Comparison of ENCODE assay signal across 1 cellular context in genomic region chr16:1964506-1965471, GRCh38.
TF ChIP-seq lines count a peak whose summit lies in the region.

Gene RPS2, minus strand, starts transcription at chr16:1964826. Its CDS starts 201 bp downstream, at chr16:1964625.

TF ChIP-seq in K562, 482 proteins besides CTCF, POLR2A, EP300 and RAD21 (continued from another document and continues in another):
- TF ChIP-seq ZBTB40 (IDR thresholded peaks at IDR 0.05) (0 out of 2 replicates have a peak, but pooled peaks have one; percentile 11), ZBTB40 (CRISPR knock-in tag; IDR thresholded peaks at IDR 0.05) (no peak), SMAD4 (CRISPR knock-in tag; conservative IDR thresholded peaks at IDR 0.05) (peak; percentile 53; the same call in 1 of the 2 replicates), HDGF (IDR thresholded peaks at IDR 0.05) (no peak), BRD4 (IDR thresholded peaks at IDR 0.05) (peak; percentile 95; the same call in 1 of the 2 replicates), TAL1 (IDR thresholded peaks at IDR 0.05) (no peak), FOXK2 (conservative IDR thresholded peaks at IDR 0.05 in 1 of 2, IDR thresholded peaks at IDR 0.05 in 1 of 2; ENCODE audit: low read depth in 2 of 2) (peak; percentile 67 to 69; a peak in 2 of 4 replicates), PHB (CRISPR knock-in tag; IDR thresholded peaks at IDR 0.05) (peak; percentile 77; the same call in 1 of the 2 replicates), NR3C1 (CRISPR knock-in tag; IDR thresholded peaks at IDR 0.05) (no peak), CCNT2 (IDR thresholded peaks at IDR 0.05; ENCODE audit: borderline replicate concordance, extremely low read depth, insufficient read length, low read depth, low read length) (peak; percentile 52), CSDE1 (IDR thresholded peaks at IDR 0.05) (no peak), ARID2 (IDR thresholded peaks at IDR 0.05) (no peak), ZNF79 (CRISPR knock-in tag; IDR thresholded peaks at IDR 0.05; ENCODE audit: low read depth) (no peak), NUFIP1 (IDR thresholded peaks at IDR 0.05; ENCODE audit: partially characterized antibody) (no peak), XRCC4 (IDR thresholded peaks at IDR 0.05; ENCODE audit: extremely low read depth, insufficient read depth, insufficient read length) (no peak), RNF2 (IDR thresholded peaks at IDR 0.05) (no peak), ZNF175 (CRISPR knock-in tag; IDR thresholded peaks at IDR 0.05; ENCODE audit: low read depth) (no peak), NR2C2 (CRISPR knock-in tag; IDR thresholded peaks at IDR 0.05) (no peak; the same call in 1 of the 2 replicates), NR2C2 (tag; IDR thresholded peaks at IDR 0.05) (peak; percentile 55; the same call in 1 of the 2 replicates), ZNF280B (CRISPR knock-in tag; IDR thresholded peaks at IDR 0.05) (no peak), FOXA3 (CRISPR knock-in tag; conservative IDR thresholded peaks at IDR 0.05 in 1 of 2, IDR thresholded peaks at IDR 0.05 in 1 of 2) (no peak), ZNF609 (CRISPR knock-in tag; IDR thresholded peaks at IDR 0.05; ENCODE audit: borderline replicate concordance) (peak; percentile 78), YY1 (IDR thresholded peaks at IDR 0.05; ENCODE audit: borderline replicate concordance in 1 of 3, control insufficient read depth in 1 of 3, extremely low read depth in 1 of 3, insufficient read depth in 3 of 3, insufficient read length in 1 of 3, insufficient replicate concordance in 2 of 3, low read depth in 1 of 3, low read length in 2 of 3) (peak in 2 of 3 experiments; percentile 58 to 80), TEAD2 (tag; IDR thresholded peaks at IDR 0.05) (no peak), ZNF24 (IDR thresholded peaks at IDR 0.05) (no peak), HES1 (IDR thresholded peaks at IDR 0.05; ENCODE audit: low read depth) (no peak), ZNF764 (CRISPR knock-in tag; IDR thresholded peaks at IDR 0.05; ENCODE audit: low read depth) (no peak; the same call in 1 of the 2 replicates), ID3 (CRISPR knock-in tag; IDR thresholded peaks at IDR 0.05) (no peak), ID3 (tag; IDR thresholded peaks at IDR 0.05) (peak; percentile 46; the same call in 1 of the 2 replicates), CHAMP1 (IDR thresholded peaks at IDR 0.05) (no peak), ATF6 (CRISPR knock-in tag; IDR thresholded peaks at IDR 0.05) (no peak), HNRNPLL (IDR thresholded peaks at IDR 0.05; ENCODE audit: low read depth, low read length, poor library complexity, severe bottlenecking) (peak; percentile 73), ERF (CRISPR knock-in tag; IDR thresholded peaks at IDR 0.05) (peak; percentile 91), ZSCAN29 (IDR thresholded peaks at IDR 0.05) (no peak), U2AF2 (optimal IDR thresholded peaks at IDR 0.05; ENCODE audit: low read depth, low read length) (no peak), HCFC1 (IDR thresholded peaks at IDR 0.05; ENCODE audit: low read depth, low read length) (peak; percentile 82), ZFX (CRISPR knock-in tag; IDR thresholded peaks at IDR 0.05) (peak; percentile 96), PHTF2 (CRISPR knock-in tag; IDR thresholded peaks at IDR 0.05) (no peak), HDAC1 (IDR thresholded peaks at IDR 0.05) (peak; percentile 72 to 80; a peak in 3 of 4 replicates), E2F3 (CRISPR knock-in tag; IDR thresholded peaks at IDR 0.05) (0 out of 2 replicates have a peak, but pooled peaks have one; percentile 17), HLTF (IDR thresholded peaks at IDR 0.05) (no peak)
